14 cellular contexts compared by ENCODE assay signal in genomic region chr7:22872087-22872807, GRCh38. TPM values are rescaled to one million over a fixed set of nuclear protein-coding genes. Genes with fewer than 3 reads are reported as not detected.
DNase-seq lines count a peak whose midpoint lies in the region; ATAC-seq and TF ChIP-seq lines count a peak whose summit lies in the region.
"Had no signal": no experiment of that assay in that cellular context is flagged by ENCODE, and none has a peak within 500 bp of the region (broad histone marks: within the 10 kb centered on the region; RNA-seq: fewer than 3 reads in every experiment).

No MANE protein-coding gene starts in this region.

- TF ChIP-seq CTCF in GM10266 (IDR thresholded peaks at IDR 0.05; ENCODE audit: control insufficient read depth, insufficient read depth, low read depth, missing control alignments): no peak

- no peaks in the 10 kb centered on the region for H3K9me3 ChIP-seq in T-helper 17 cell (ENCODE audit: control insufficient read depth, low read length, poor library complexity, severe bottlenecking)
- H3K9me3 ChIP-seq: heart left ventricle, thoracic aorta had no signal

- ATAC-seq in GM19438 (IDR thresholded peaks at IDR 0.05; ENCODE audit: low read depth, unreplicated experiment) (peak; percentile 94), HG03064 (IDR thresholded peaks at IDR 0.05; ENCODE audit: low read depth, unreplicated experiment) (peak; percentile 94), T-helper 17 cell (peak; percentile 76)

- DNase-seq in GM10266 (ENCODE audit: extremely low spot score) (peak; percentile 68), T-helper 17 cell (no peak), NCI-H1105 treated with DMSO at 0.1 percent for 48 hours (lab: John Stamatoyannopoulos, UW) (no peak), COLO829 (ENCODE audit: low spot score) (no peak), NCI-H82 (lab: John Stamatoyannopoulos, UW) (no peak)
- no peak for DNase-seq in NK-92 treated with Interleukin-12 subunit alpha and Interleukin-12 subunit beta, amount 100 ng/mL, for 24 hours (lab: John Stamatoyannopoulos, UW)
- DNase-seq: aorta, heart left ventricle, Kasumi-1, retina had no signal

- H3K4me1 Mint-ChIP-seq in T-helper 17 cell: peaks cover 2% of the 10 kb centered on the region

- H3K27me3 Mint-ChIP-seq in T-helper 17 cell: no peaks in the 10 kb centered on the region

- no peaks in the 10 kb centered on the region for H3K36me3 Mint-ChIP-seq in T-helper 17 cell (ENCODE audit: low read depth)

- H3K27ac Mint-ChIP-seq in T-helper 17 cell: no peak overlapping the region
- H3K27ac Mint-ChIP-seq: T-helper 1 cell treated with Interleukin-12 subunit alpha and Interleukin-12 subunit beta and Interleukin-4 antibody, amounts not matched to agents 30 μg/mL and 1 μg/mL, for 36 hours had no signal

- H3K4me3 Mint-ChIP-seq in T-helper 17 cell: no peak overlapping the region
- H3K4me3 Mint-ChIP-seq: T-helper 1 cell treated with Interleukin-12 subunit alpha and Interleukin-12 subunit beta and Interleukin-4 antibody, amounts not matched to agents 30 μg/mL and 1 μg/mL, for 36 hours had no signal

RNA-seq across cellular contexts. Expression of gene TOMM7, which starts 49.6 kb away (rescaled TPM):
- 100 to 1,000 TPM; 425 to 606 TPM for total RNA-seq in T-helper 17 cell
